ENCODE assay signal across 8 cellular contexts in genomic region chr22:36454916-36455570, GRCh38. TPM values are rescaled to one million over a fixed set of nuclear protein-coding genes. Genes with fewer than 3 reads are reported as not detected.
DNase-seq lines count a peak whose midpoint lies in the region; ATAC-seq, FAIRE-seq and TF ChIP-seq lines count a peak whose summit lies in the region.

No MANE protein-coding gene starts in this region.

- H3K4me3 ChIP-seq in kidney (ENCODE audit: low read length in 2 of 2), result peak overlapping the region; percentile 42 to 60

- peak overlapping the region; percentile 73 to 92 for H3K9ac ChIP-seq in kidney (ENCODE audit: low read length in 2 of 2)

- TF ChIP-seq CTCF in kidney (IDR thresholded peaks at IDR 0.05; ENCODE audit: borderline replicate concordance, extremely low read depth, insufficient read depth), result no peak

- no peaks in the 10 kb centered on the region for H3K36me3 ChIP-seq in kidney (ENCODE audit: control insufficient read depth in 1 of 2, insufficient read depth in 2 of 2, low read length in 2 of 2)

- intact Hi-C loops in kidney (cut with DNase I), result no loop called here

- DNase-seq in GM12891 (ENCODE audit: insufficient read length, low spot score) (peak; percentile 86), NCI-H2196 treated with DMSO at 0.1 percent for 48 hours (lab: John Stamatoyannopoulos, UW; ENCODE audit: unreplicated experiment) (peak; percentile 70), cerebellar cortex (ENCODE audit: low spot score) (peak; percentile 87), kidney (peak; percentile 97)
- peak; percentile 94 for DNase-seq in activated CD4-positive, CD25-positive, alpha-beta regulatory T cell treated with anti-CD3 and anti-CD28 coated beads, Interleukin-2, amount 50 U/mL, for 72 hours
- peak; percentile 90 to 96 (median 96) for DNase-seq in stimulated activated CD4-positive, alpha-beta T cell treated with anti-CD3 and anti-CD28 coated beads, Interleukin-12 subunit alpha, Interleukin-12 subunit beta, amount 100 ng/mL, for 48 hours (ENCODE audit: low read depth in 2 of 3, low spot score in 1 of 3)

- H3K9me3 ChIP-seq in kidney (ENCODE audit: control insufficient read depth in 1 of 2, low read length in 2 of 2), result no peaks in the 10 kb centered on the region

- peak overlapping the region; percentile 76 to 77 for H3K27ac ChIP-seq in kidney (ENCODE audit: low read depth in 2 of 2, low read length in 2 of 2)

- peaks cover 9 to 22% of the 10 kb centered on the region in 2 donors for H3K4me1 ChIP-seq in kidney (ENCODE audit: control insufficient read depth in 1 of 2, insufficient read depth in 1 of 2, low read depth in 1 of 2, low read length in 2 of 2)

- peak; percentile 27; the same call in 1 of the 2 replicates for TF ChIP-seq POLR2A in GM12891 (IDR thresholded peaks at IDR 0.05; ENCODE audit: low read depth, low read length)

- peak; percentile 96 for FAIRE-seq in GM12891 (lab: Jason Lieb, UNC)
- FAIRE-seq in kidney (lab: Jason Lieb, UNC), result no peak

- peak; percentile 37 for ATAC-seq in HG02973 (IDR thresholded peaks at IDR 0.05; ENCODE audit: unreplicated experiment)
- no peak for ATAC-seq in HG02884 (IDR thresholded peaks at IDR 0.05; ENCODE audit: unreplicated experiment)

TF ChIP-seq in GM12891, 5 proteins besides CTCF, POLR2A, EP300 and RAD21:
- TF ChIP-seq POLR2AphosphoS5 (IDR thresholded peaks at IDR 0.05; ENCODE audit: low read depth, low read length), result peak; percentile 50; the same call in 1 of the 2 replicates
- peak; percentile 48; the same call in 1 of the 2 replicates for TF ChIP-seq TAF1 (IDR thresholded peaks at IDR 0.05; ENCODE audit: low read depth, low read length)
- TF ChIP-seq PAX5 (IDR thresholded peaks at IDR 0.05; ENCODE audit: insufficient read depth, low read length, severe bottlenecking), result peak; percentile 96
- TF ChIP-seq POU2F2 (IDR thresholded peaks at IDR 0.05; ENCODE audit: low read depth, low read length), result no peak

RNA-seq across cellular contexts. Expression of gene TXN2, which starts 26.4 kb away (rescaled TPM):
- 146 TPM for polyA plus RNA-seq in GM12891 (2012; ENCODE audit: low read depth, missing spikeins)
- 72.8 TPM for total RNA-seq in kidney
- polyA plus RNA-seq in kidney (ENCODE audit: insufficient read depth, low read depth, low replicate concordance), result 194 TPM

RNA-seq across cellular contexts. Expression of gene FOXRED2, which starts 51.8 kb away (rescaled TPM):
- polyA plus RNA-seq in GM12891 (2012; ENCODE audit: low read depth, missing spikeins), result 4.2 TPM
- total RNA-seq in kidney, result 8.5 TPM
- polyA plus RNA-seq in kidney (ENCODE audit: insufficient read depth, low read depth, low replicate concordance), result 6.5 TPM
